ENCODE assay signal across 12 cellular contexts in the genomic region with DNA sequence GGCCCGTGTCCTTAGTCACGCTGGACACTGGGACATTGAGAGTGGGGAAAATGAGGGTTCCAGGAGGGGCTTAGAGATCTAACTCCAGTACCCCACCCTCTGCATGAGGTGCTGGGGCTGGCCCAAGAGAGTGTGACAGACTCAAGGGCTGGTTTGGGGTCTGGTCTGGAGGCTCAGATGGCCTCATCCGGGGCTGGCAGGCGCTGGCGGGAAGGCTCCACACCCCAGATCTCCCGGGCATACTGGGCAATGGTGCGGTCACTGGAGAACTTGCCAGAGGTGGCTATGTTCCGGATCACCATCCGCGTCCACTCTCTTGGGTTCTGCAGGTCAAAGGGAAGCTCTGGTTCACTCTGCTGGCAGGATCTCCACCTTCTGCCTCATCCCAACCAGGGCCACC. TPM values are rescaled to one million over a fixed set of nuclear protein-coding genes. Genes with fewer than 3 reads are reported as not detected.
DNase-seq lines count a peak whose midpoint lies in the region; ATAC-seq and TF ChIP-seq lines count a peak whose summit lies in the region.
"Had no signal": no experiment of that assay in that cellular context is flagged by ENCODE, and none has a peak within 500 bp of the region (broad histone marks: within the 10 kb centered on the region; RNA-seq: fewer than 3 reads in every experiment).

No MANE protein-coding gene starts in this region.

- H3K9ac ChIP-seq in PC-3 (ENCODE audit: low read length) = no peak overlapping the region

- DNase-seq in cardiac muscle cell (ENCODE audit: low read depth in 1 of 2, low spot score in 1 of 2) (no peak), Right ventricle myocardium superior (no peak), PC-3 (no peak)
- no peak for DNase-seq in central memory CD8-positive, alpha-beta T cell (ENCODE audit: low spot score in 2 of 2)
- no peak for DNase-seq in naive thymus-derived CD8-positive, alpha-beta T cell
- no peak for DNase-seq in activated effector memory CD4-positive, alpha-beta T cell treated with Interleukin-2 at 50 U/mL for 16 hours
- DNase-seq in activated CD4-positive, alpha-beta T cell treated with anti-CD3 and anti-CD28 coated beads for 4 hours = no peak
- DNase-seq: NCI-H2029 had no signal

- no peaks in the 10 kb centered on the region for H3K79me2 ChIP-seq in PC-3 (ENCODE audit: low read length)

- H3K4me3 ChIP-seq in cardiac muscle cell (no peak overlapping the region), urinary bladder (ENCODE audit: low read depth, low read length) (no peak overlapping the region), PC-3 (ENCODE audit: low read length) (no peak overlapping the region)

- no peaks in the 10 kb centered on the region for H3F3A ChIP-seq in PC-3 (ENCODE audit: low read length, unreplicated experiment)

- 73% methylated on average over 10 of the region's 10 CpGs for WGBS in urinary bladder

- no peak overlapping the region for H3K4me2 ChIP-seq in PC-3 (ENCODE audit: low read length)

- POLR2A ChIA-PET in naive thymus-derived CD8-positive, alpha-beta T cell (lab: Charles Lee) = interaction anchor here (1.7 to 45.2 kb wide), 5 partner anchors 24 to 105 kb away, joined by 4 to 2320 read pairs (median 46); a partner anchor contains a TSS
- POLR2A ChIA-PET in PC-3 (lab: Charles Lee; ENCODE audit: unreplicated experiment) = no interaction called here

- H3K36me3 ChIP-seq in cardiac muscle cell (peaks cover 10% of the 10 kb centered on the region), urinary bladder (ENCODE audit: insufficient read depth) (no peaks in the 10 kb centered on the region), PC-3 (ENCODE audit: low read depth, low read length) (no peaks in the 10 kb centered on the region)

- H3K9me3 Mint-ChIP-seq in central memory CD8-positive, alpha-beta T cell = no peaks in the 10 kb centered on the region
- peaks cover 0 to 2% (median 0%) of the 10 kb centered on the region in 9 donors for H3K9me3 Mint-ChIP-seq in naive thymus-derived CD8-positive, alpha-beta T cell
- H3K9me3 Mint-ChIP-seq: activated naive CD4-positive, alpha-beta T cell treated with anti-CD3 and anti-CD28 coated beads for 36 hours had no signal

- no peak overlapping the region for H2AFZ ChIP-seq in PC-3 (ENCODE audit: low read length)

- H4K20me1 ChIP-seq in PC-3 (ENCODE audit: low read length) = no peaks in the 10 kb centered on the region

- H3K4me1 Mint-ChIP-seq in central memory CD8-positive, alpha-beta T cell = peaks cover 46% of the 10 kb centered on the region
- peaks cover 27 to 47% (median 39%) of the 10 kb centered on the region in 4 donors for H3K4me1 Mint-ChIP-seq in naive thymus-derived CD8-positive, alpha-beta T cell

- BruUV-seq in PC-3 (replicated peaks; lab: Mats Ljungman, UMichigan) = no TSS peak

- ATAC-seq in Right ventricle myocardium superior (ENCODE audit: poor library complexity) (no peak), PC-3 (no peak)
- ATAC-seq in central memory CD8-positive, alpha-beta T cell (replicated peaks; ENCODE audit: extremely low read depth, poor library complexity, severe bottlenecking) = no peak
- ATAC-seq in naive thymus-derived CD8-positive, alpha-beta T cell = no peak

- peaks cover 34% of the 10 kb centered on the region for H3K36me3 Mint-ChIP-seq in central memory CD8-positive, alpha-beta T cell (ENCODE audit: insufficient read depth)
- peaks cover 0 to 27% (median under 1%) of the 10 kb centered on the region in 3 donors for H3K36me3 Mint-ChIP-seq in naive thymus-derived CD8-positive, alpha-beta T cell

- H3K4me3 Mint-ChIP-seq in central memory CD8-positive, alpha-beta T cell = peak overlapping the region; percentile 88
- peak overlapping the region; percentile 53 to 99 (median 68) for H3K4me3 Mint-ChIP-seq in naive thymus-derived CD8-positive, alpha-beta T cell

- CTCF ChIA-PET in PC-3 (lab: Charles Lee) = no interaction called here

- no peaks in the 10 kb centered on the region for H3K27me3 Mint-ChIP-seq in central memory CD8-positive, alpha-beta T cell
- H3K27me3 Mint-ChIP-seq in naive thymus-derived CD8-positive, alpha-beta T cell = peaks cover 0 to 2% (median 0%) of the 10 kb centered on the region in 5 donors

- intact Hi-C loops in Right ventricle myocardium superior (cut with DNase I) = no loop called here
- intact Hi-C loops in PC-3 (cut with micrococcal nuclease) = no loop called here

- H3K27me3 ChIP-seq in cardiac muscle cell = peaks cover 12% of the 10 kb centered on the region
- H3K27me3 ChIP-seq in PC-3 (ENCODE audit: low read length) = peaks cover 36% of the 10 kb centered on the region

- TF ChIP-seq CTCF in cardiac muscle cell (IDR thresholded peaks at IDR 0.05; ENCODE audit: low read depth, low read length) (no peak), PC-3 (conservative IDR thresholded peaks at IDR 0.05; ENCODE audit: low read depth, low read length) (no peak)

- H3K9me2 ChIP-seq in PC-3 (replicated peaks; ENCODE audit: low read length) = no peaks in the 10 kb centered on the region

- H3K27ac Mint-ChIP-seq in central memory CD8-positive, alpha-beta T cell (ENCODE audit: low read depth) = peak overlapping the region; percentile 99
- H3K27ac Mint-ChIP-seq in naive thymus-derived CD8-positive, alpha-beta T cell = peak overlapping the region; percentile 88 to 100 (median 98)
- H3K27ac Mint-ChIP-seq: activated naive CD4-positive, alpha-beta T cell treated with anti-CD3 and anti-CD28 coated beads for 36 hours had no signal

- H3K27ac ChIP-seq in cardiac muscle cell (peak overlapping the region; percentile 61), urinary bladder (ENCODE audit: low read depth) (peak overlapping the region; percentile 2), PC-3 (ENCODE audit: low read length) (no peak overlapping the region)
- H3K27ac ChIP-seq: VCaP had no signal

- H3K4me1 ChIP-seq in cardiac muscle cell (ENCODE audit: low read depth) = peaks cover 5% of the 10 kb centered on the region
- H3K4me1 ChIP-seq in urinary bladder (ENCODE audit: insufficient read depth) = peaks cover 2% of the 10 kb centered on the region
- H3K4me1 ChIP-seq in PC-3 (ENCODE audit: insufficient read depth, low read length) = peaks cover 13% of the 10 kb centered on the region

- H3K9me3 ChIP-seq in cardiac muscle cell (ENCODE audit: low read depth) = no peaks in the 10 kb centered on the region
- no peaks in the 10 kb centered on the region for H3K9me3 ChIP-seq in PC-3 (ENCODE audit: low read length)

RNA-seq across cellular contexts. Expression of a gene that starts 2.5 kb away (rescaled TPM):
- 29.5 and 60.8 TPM in 2 replicates for total RNA-seq in cardiac muscle cell
- polyA plus RNA-seq in cardiac muscle cell = 60.8 and 64.0 TPM in 2 replicates
- total RNA-seq in Right ventricle myocardium superior = 38.4 TPM
- 100 to 1,000 TPM; 679 to 682 TPM for total RNA-seq in naive thymus-derived CD8-positive, alpha-beta T cell
- polyA plus RNA-seq in naive thymus-derived CD8-positive, alpha-beta T cell = 100 to 1,000 TPM; 168 to 253 (median 185) TPM
- total RNA-seq in urinary bladder = 7.6 TPM
- 46.1 TPM for polyA plus RNA-seq in urinary bladder
- total RNA-seq in PC-3 (2014; rRNA removed) = not detected in 2 replicates
- total RNA-seq: HT-29 had no signal

RNA-seq across cellular contexts. Expression of a gene that starts 13.3 kb away (rescaled TPM):
- total RNA-seq in cardiac muscle cell (246 and 281 TPM in 2 replicates), Right ventricle myocardium superior (183 TPM), urinary bladder (15.1 TPM), PC-3 (2014; rRNA removed) (0.95 and 1.3 TPM in 2 replicates)
- polyA plus RNA-seq in cardiac muscle cell (244 and 260 TPM in 2 replicates), urinary bladder (33.6 TPM)
- 10 to 100 TPM; 13.0 to 18.4 TPM for total RNA-seq in naive thymus-derived CD8-positive, alpha-beta T cell
- under 1 TPM; 0.09 to 0.50 (median 0.49) TPM for polyA plus RNA-seq in naive thymus-derived CD8-positive, alpha-beta T cell

RNA-seq across cellular contexts. Expression of a gene that starts 23.5 kb away (rescaled TPM):
- total RNA-seq in cardiac muscle cell (1.2 and 1.4 TPM in 2 replicates), Right ventricle myocardium superior (0.86 TPM), urinary bladder (11.5 TPM), PC-3 (2014; rRNA removed) (not detected in 2 replicates)
- polyA plus RNA-seq in cardiac muscle cell (0.65 and 1.3 TPM in 2 replicates), urinary bladder (30.5 TPM)
- under 1 TPM in 1 of 2 experiments, not detected in 1; 0.21 TPM for total RNA-seq in naive thymus-derived CD8-positive, alpha-beta T cell
- not detected for polyA plus RNA-seq in naive thymus-derived CD8-positive, alpha-beta T cell
- total RNA-seq: HT-29 had no signal

RNA-seq across cellular contexts. Expression of a gene that starts 31.9 kb away (rescaled TPM):
- total RNA-seq in cardiac muscle cell (168 and 360 TPM in 2 replicates), Right ventricle myocardium superior (182 TPM), urinary bladder (111 TPM), PC-3 (2014; rRNA removed) (209 and 217 TPM in 2 replicates)
- polyA plus RNA-seq in cardiac muscle cell (143 and 233 TPM in 2 replicates), urinary bladder (115 TPM)
- total RNA-seq in naive thymus-derived CD8-positive, alpha-beta T cell = 1,000 to 10,000 TPM; 1,030 to 1,057 TPM
- polyA plus RNA-seq in naive thymus-derived CD8-positive, alpha-beta T cell = 100 to 1,000 TPM in 1 of 3 donors, 10 to 100 TPM in 2; 87.0 to 138 (median 96.6) TPM

RNA-seq across cellular contexts. Expression of a gene that starts 56.5 kb away (rescaled TPM):
- 24.3 and 35.9 TPM in 2 replicates for total RNA-seq in cardiac muscle cell
- 16.1 and 31.1 TPM in 2 replicates for polyA plus RNA-seq in cardiac muscle cell
- total RNA-seq in Right ventricle myocardium superior = 7.7 TPM
- total RNA-seq in naive thymus-derived CD8-positive, alpha-beta T cell = 100 to 1,000 TPM; 128 to 135 TPM
- polyA plus RNA-seq in naive thymus-derived CD8-positive, alpha-beta T cell = 10 to 100 TPM; 26.6 to 55.5 (median 30.3) TPM
- total RNA-seq in urinary bladder = 11.7 TPM
- polyA plus RNA-seq in urinary bladder = 13.9 TPM
- 55.6 and 57.0 TPM in 2 replicates for total RNA-seq in PC-3 (2014; rRNA removed)

Comparison
In these comparisons a context has a peak if more than half of its experiments do, and no peak if none do; other contexts are left out.
1. RNA of a gene that starts 2.5 kb away (total RNA-seq): 679 to 682 TPM in naive thymus-derived CD8-positive, alpha-beta T cell; 29.5 to 60.8 TPM in cardiac muscle cell, 38.4 TPM in Right ventricle myocardium superior (single experiment), 7.6 TPM in urinary bladder (single experiment) and not detected in PC-3; every median in the first group is over 10 times any median in the second.